1 cellular context compared by ENCODE assay signal in genomic region chr5:137630216-137630971, GRCh38.
TF ChIP-seq lines count a peak whose summit lies in the region.

No MANE protein-coding gene starts in this region.

TF ChIP-seq in GM23338, 12 proteins besides CTCF, POLR2A, EP300 and RAD21 (continued from another document):
- TF ChIP-seq, protein P1, sequence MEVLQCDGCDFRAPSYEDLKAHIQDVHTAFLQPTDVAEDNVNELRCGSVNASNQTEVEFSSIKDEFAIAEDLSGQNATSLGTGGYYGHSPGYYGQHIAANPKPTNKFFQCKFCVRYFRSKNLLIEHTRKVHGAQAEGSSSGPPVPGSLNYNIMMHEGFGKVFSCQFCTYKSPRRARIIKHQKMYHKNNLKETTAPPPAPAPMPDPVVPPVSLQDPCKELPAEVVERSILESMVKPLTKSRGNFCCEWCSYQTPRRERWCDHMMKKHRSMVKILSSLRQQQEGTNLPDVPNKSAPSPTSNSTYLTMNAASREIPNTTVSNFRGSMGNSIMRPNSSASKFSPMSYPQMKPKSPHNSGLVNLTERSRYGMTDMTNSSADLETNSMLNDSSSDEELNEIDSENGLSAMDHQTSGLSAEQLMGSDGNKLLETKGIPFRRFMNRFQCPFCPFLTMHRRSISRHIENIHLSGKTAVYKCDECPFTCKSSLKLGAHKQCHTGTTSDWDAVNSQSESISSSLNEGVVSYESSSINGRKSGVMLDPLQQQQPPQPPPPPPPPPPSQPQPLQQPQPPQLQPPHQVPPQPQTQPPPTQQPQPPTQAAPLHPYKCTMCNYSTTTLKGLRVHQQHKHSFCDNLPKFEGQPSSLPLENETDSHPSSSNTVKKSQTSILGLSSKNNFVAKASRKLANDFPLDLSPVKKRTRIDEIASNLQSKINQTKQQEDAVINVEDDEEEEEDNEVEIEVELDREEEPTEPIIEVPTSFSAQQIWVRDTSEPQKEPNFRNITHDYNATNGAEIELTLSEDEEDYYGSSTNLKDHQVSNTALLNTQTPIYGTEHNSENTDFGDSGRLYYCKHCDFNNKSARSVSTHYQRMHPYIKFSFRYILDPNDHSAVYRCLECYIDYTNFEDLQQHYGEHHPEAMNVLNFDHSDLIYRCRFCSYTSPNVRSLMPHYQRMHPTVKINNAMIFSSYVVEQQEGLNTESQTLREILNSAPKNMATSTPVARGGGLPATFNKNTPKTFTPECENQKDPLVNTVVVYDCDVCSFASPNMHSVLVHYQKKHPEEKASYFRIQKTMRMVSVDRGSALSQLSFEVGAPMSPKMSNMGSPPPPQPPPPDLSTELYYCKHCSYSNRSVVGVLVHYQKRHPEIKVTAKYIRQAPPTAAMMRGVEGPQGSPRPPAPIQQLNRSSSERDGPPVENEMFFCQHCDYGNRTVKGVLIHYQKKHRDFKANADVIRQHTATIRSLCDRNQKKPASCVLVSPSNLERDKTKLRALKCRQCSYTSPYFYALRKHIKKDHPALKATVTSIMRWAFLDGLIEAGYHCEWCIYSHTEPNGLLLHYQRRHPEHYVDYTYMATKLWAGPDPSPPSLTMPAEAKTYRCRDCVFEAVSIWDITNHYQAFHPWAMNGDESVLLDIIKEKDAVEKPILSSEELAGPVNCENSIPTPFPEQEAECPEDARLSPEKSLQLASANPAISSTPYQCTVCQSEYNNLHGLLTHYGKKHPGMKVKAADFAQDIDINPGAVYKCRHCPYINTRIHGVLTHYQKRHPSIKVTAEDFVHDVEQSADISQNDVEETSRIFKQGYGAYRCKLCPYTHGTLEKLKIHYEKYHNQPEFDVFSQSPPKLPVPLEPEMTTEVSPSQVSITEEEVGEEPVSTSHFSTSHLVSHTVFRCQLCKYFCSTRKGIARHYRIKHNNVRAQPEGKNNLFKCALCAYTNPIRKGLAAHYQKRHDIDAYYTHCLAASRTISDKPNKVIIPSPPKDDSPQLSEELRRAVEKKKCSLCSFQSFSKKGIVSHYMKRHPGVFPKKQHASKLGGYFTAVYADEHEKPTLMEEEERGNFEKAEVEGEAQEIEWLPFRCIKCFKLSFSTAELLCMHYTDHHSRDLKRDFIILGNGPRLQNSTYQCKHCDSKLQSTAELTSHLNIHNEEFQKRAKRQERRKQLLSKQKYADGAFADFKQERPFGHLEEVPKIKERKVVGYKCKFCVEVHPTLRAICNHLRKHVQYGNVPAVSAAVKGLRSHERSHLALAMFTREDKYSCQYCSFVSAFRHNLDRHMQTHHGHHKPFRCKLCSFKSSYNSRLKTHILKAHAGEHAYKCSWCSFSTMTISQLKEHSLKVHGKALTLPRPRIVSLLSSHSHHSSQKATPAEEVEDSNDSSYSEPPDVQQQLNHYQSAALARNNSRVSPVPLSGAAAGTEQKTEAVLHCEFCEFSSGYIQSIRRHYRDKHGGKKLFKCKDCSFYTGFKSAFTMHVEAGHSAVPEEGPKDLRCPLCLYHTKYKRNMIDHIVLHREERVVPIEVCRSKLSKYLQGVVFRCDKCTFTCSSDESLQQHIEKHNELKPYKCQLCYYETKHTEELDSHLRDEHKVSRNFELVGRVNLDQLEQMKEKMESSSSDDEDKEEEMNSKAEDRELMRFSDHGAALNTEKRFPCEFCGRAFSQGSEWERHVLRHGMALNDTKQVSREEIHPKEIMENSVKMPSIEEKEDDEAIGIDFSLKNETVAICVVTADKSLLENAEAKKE (CRISPR knock-in tag; IDR thresholded peaks at IDR 0.05) = no peak
- TF ChIP-seq REST (IDR thresholded peaks at IDR 0.05; ENCODE audit: unreplicated experiment) = no peak
- no peak for TF ChIP-seq ZNF331 (CRISPR knock-in tag; IDR thresholded peaks at IDR 0.05; ENCODE audit: low read depth)
- no peak for TF ChIP-seq ZNF114 (CRISPR knock-in tag; IDR thresholded peaks at IDR 0.05)
- no peak for TF ChIP-seq STAT1 (IDR thresholded peaks at IDR 0.05; ENCODE audit: unreplicated experiment)
